Comparison of ENCODE assay signal across 22 cellular contexts in genomic region chr19:32539240-32539916, GRCh38. TPM values are rescaled to one million over a fixed set of nuclear protein-coding genes. Genes with fewer than 3 reads are reported as not detected.
DNase-seq lines count a peak whose midpoint lies in the region; ATAC-seq, FAIRE-seq and TF ChIP-seq lines count a peak whose summit lies in the region.
"Had no signal": no experiment of that assay in that cellular context is flagged by ENCODE, and none has a peak within 500 bp of the region (broad histone marks: within the 10 kb centered on the region; RNA-seq: fewer than 3 reads in every experiment).

No MANE protein-coding gene starts in this region.

- H3K9me3 ChIP-seq in A549, result peaks cover 7% of the 10 kb centered on the region; the same call in 1 of the 3 replicates
- peaks cover 4% of the 10 kb centered on the region for H3K9me3 ChIP-seq in mesenchymal stem cell (ENCODE audit: control insufficient read depth, low read length)
- H3K9me3 ChIP-seq: BE2C had no signal

- no peaks in the 10 kb centered on the region for H3K36me3 ChIP-seq in mesenchymal stem cell (ENCODE audit: control insufficient read depth in 1 of 2, insufficient read depth in 2 of 2, low read depth in 1 of 2, low read length in 2 of 2)
- H3K36me3 ChIP-seq: BE2C had no signal

- no peak overlapping the region for H2AK5ac ChIP-seq in mesenchymal stem cell (ENCODE audit: low read length, severe bottlenecking)

- no peak overlapping the region for H3K4ac ChIP-seq in mesenchymal stem cell (ENCODE audit: low read depth in 1 of 2, low read length in 2 of 2)

- no peak for ATAC-seq in A549
- peak; percentile 93 for ATAC-seq in left lobe of liver
- ATAC-seq: GM23338 had no signal

- TF ChIP-seq POLR2A in A549 (IDR thresholded peaks at IDR 0.05; ENCODE audit: low read length), result no peak

- no peak for TF ChIP-seq RAD21 in A549 (conservative IDR thresholded peaks at IDR 0.05 in 1 of 2, IDR thresholded peaks at IDR 0.05 in 1 of 2)
- TF ChIP-seq RAD21 in Ishikawa (IDR thresholded peaks at IDR 0.05; ENCODE audit: low read depth), result no peak

- H3K79me1 ChIP-seq in mesenchymal stem cell (replicated peaks; ENCODE audit: low read length, poor library complexity, severe bottlenecking), result no peaks in the 10 kb centered on the region

- POLR2A ChIA-PET in A549 (lab: Yijun Ruan, JAX), result no interaction called here

- no peak overlapping the region for H3K14ac ChIP-seq in mesenchymal stem cell (ENCODE audit: low read length in 2 of 2)

- H2BK120ac ChIP-seq in mesenchymal stem cell (ENCODE audit: low read depth, low read length), result no peak overlapping the region

- no peak overlapping the region for H4K91ac ChIP-seq in mesenchymal stem cell (ENCODE audit: low read length)

- FAIRE-seq in A549 (lab: Jason Lieb, UNC), result no peak
- FAIRE-seq: G401.6, GM12891, H54 had no signal

- H3K23ac ChIP-seq in mesenchymal stem cell (ENCODE audit: low read length in 2 of 2), result no peak overlapping the region

- H2BK5ac ChIP-seq in mesenchymal stem cell (ENCODE audit: low read depth, low read length, poor library complexity, severe bottlenecking), result no peak overlapping the region

- no peak for TF ChIP-seq CTCF in A549 (IDR thresholded peaks at IDR 0.05)

- H2AFZ ChIP-seq in mesenchymal stem cell (ENCODE audit: low read depth, low read length), result no peak overlapping the region
- H2AFZ ChIP-seq: GM23338 had no signal

- no peak overlapping the region for H2BK15ac ChIP-seq in mesenchymal stem cell (ENCODE audit: low read depth, poor library complexity, severe bottlenecking)

- H2BK12ac ChIP-seq in mesenchymal stem cell (ENCODE audit: low read length in 2 of 2), result no peak overlapping the region

- CTCF ChIA-PET in A549 (lab: Yijun Ruan, JAX), result interaction anchor here (1.5 to 1.6 kb wide), 4 partner anchors 9 to 199 kb away, joined by 3 to 5 read pairs (median 4); no protein-coding TSS in a partner anchor

- H3K4me3 ChIP-seq in A549 (no peak overlapping the region), mesenchymal stem cell (ENCODE audit: insufficient read depth in 1 of 2, low read depth in 1 of 2, low read length in 2 of 2) (no peak overlapping the region)
- H3K4me3 ChIP-seq: GM23338 had no signal

- H3K4me2 ChIP-seq in A549 (no peak overlapping the region), mesenchymal stem cell (ENCODE audit: low read length, poor library complexity, severe bottlenecking) (no peak overlapping the region)
- H3K4me2 ChIP-seq: GM23338 had no signal

- H3K4me1 ChIP-seq in A549 (0 out of 3 replicates have a peak, but pooled peaks cover 4% of the 10 kb centered on the region), mesenchymal stem cell (ENCODE audit: control insufficient read depth, insufficient read depth, low read depth, low read length) (no peaks in the 10 kb centered on the region)
- H3K4me1 ChIP-seq: BE2C had no signal

- no peak overlapping the region for H3K9ac ChIP-seq in mesenchymal stem cell (ENCODE audit: low read length)

- no peak overlapping the region for H4K8ac ChIP-seq in mesenchymal stem cell (ENCODE audit: low read length)

- WGBS in A549 (ENCODE audit: missing lambda C conversion rate), result 51% methylated on average over 12 of the region's 12 CpGs
- WGBS in mesenchymal stem cell, result 84% methylated on average over 12 of the region's 12 CpGs

- TF ChIP-seq EP300 in A549 (IDR thresholded peaks at IDR 0.05), result no peak
- no peak for TF ChIP-seq EP300 in Ishikawa (IDR thresholded peaks at IDR 0.05; ENCODE audit: borderline replicate concordance)

- no peak overlapping the region for H3K18ac ChIP-seq in mesenchymal stem cell (ENCODE audit: low read depth in 1 of 2, low read length in 2 of 2)

- H3K27me3 ChIP-seq in mesenchymal stem cell (ENCODE audit: control insufficient read depth in 1 of 2, insufficient read depth in 1 of 2, low read length in 2 of 2), result no peaks in the 10 kb centered on the region
- H3K27me3 ChIP-seq: BE2C had no signal

- no peak overlapping the region for H3K27ac ChIP-seq in A549
- no peak overlapping the region for H3K27ac ChIP-seq in mesenchymal stem cell (ENCODE audit: low read length, poor library complexity, severe bottlenecking)
- H3K27ac ChIP-seq: HL-60 had no signal

- no peak for DNase-seq in A549 (ENCODE audit: low read depth in 1 of 2, low spot score in 1 of 2)
- DNase-seq in left lobe of liver (ENCODE audit: low spot score), result peak; percentile 63
- DNase-seq in mesenchymal stem cell, result peak; percentile 22
- no peak for DNase-seq in stimulated activated CD4-positive, alpha-beta T cell treated with anti-CD3 and anti-CD28 coated beads, Interleukin-4, amount 100 ng/mL, for 4 hours
- DNase-seq in SKM-1 treated with dmso at 0.1 percent for 144 hours (lab: John Stamatoyannopoulos, UW; ENCODE audit: unreplicated experiment), result no peak
- no peak for DNase-seq in NCI-H2107 treated with DMSO at 0.1 percent for 48 hours (lab: John Stamatoyannopoulos, UW; ENCODE audit: unreplicated experiment)
- DNase-seq: 8988T; BE2C; C1 segment of cervical spinal cord; CD4-positive, CD25-positive, alpha-beta regulatory T cell; CD8-positive, alpha-beta memory T cell; COR-L47; DMS 273 treated with DMSO at 0.1 percent for 48 hours; DMS53; HCEC 1CT; HFFc6 had no signal

TF ChIP-seq in A549, 52 proteins besides CTCF, POLR2A, EP300 and RAD21:
- TF ChIP-seq ZC3H11A (IDR thresholded peaks at IDR 0.05) (no peak), NPAS2 (CRISPR knock-in tag; IDR thresholded peaks at IDR 0.05; ENCODE audit: borderline replicate concordance) (no peak), FOXS1 (CRISPR knock-in tag; IDR thresholded peaks at IDR 0.05) (no peak), MAZ (IDR thresholded peaks at IDR 0.05; ENCODE audit: borderline replicate concordance, low read depth, low read length) (no peak), REST (IDR thresholded peaks at IDR 0.05) (peak; percentile 48; the same call in 1 of the 2 replicates), HOXA7 (CRISPR knock-in tag; IDR thresholded peaks at IDR 0.05) (no peak)

TF ChIP-seq in Ishikawa, 13 proteins besides CTCF, POLR2A, EP300 and RAD21:
- TF ChIP-seq REST (IDR thresholded peaks at IDR 0.05; ENCODE audit: low read depth), result peak; percentile 66
- no peak for TF ChIP-seq YY1 (IDR thresholded peaks at IDR 0.05; ENCODE audit: low read depth)

RNA-seq across cellular contexts. Expression of gene PDCD5, which starts 41.6 kb away (rescaled TPM):
- 196 and 445 TPM in 2 replicates for polyA plus RNA-seq in A549 (2011; rRNA removed)
- 330 and 503 TPM in 2 replicates for polyA plus RNA-seq in A549 (2012; cell fraction: cytosol; rRNA removed)
- polyA plus RNA-seq in A549 (2012; cell fraction: nucleus; rRNA removed), result 114 and 173 TPM in 2 replicates
- 511 to 662 TPM (median 549 TPM) in 3 replicates for polyA plus RNA-seq in A549 (2017; fragmentation: RNase III; extraction: RNeasy Plus Mini Kit Qiagen cat#74134 plus additional on column Dnase treatment)
- 16.9 and 22.2 TPM in 2 replicates for polyA minus RNA-seq in A549 (2011; rRNA and poly(A)+ RNA removed)
- total RNA-seq in left lobe of liver, result 32.7 TPM
- 391 TPM for polyA plus RNA-seq in mesenchymal stem cell (2013, experiment 1 of 2)
- polyA plus RNA-seq in mesenchymal stem cell (2013, experiment 2 of 2), result 407 TPM

Comparison
In these comparisons a context has a peak if more than half of its experiments do, and no peak if none do; other contexts are left out.
1. DNase-seq: peak in left lobe of liver (single experiment) and mesenchymal stem cell (single experiment); none in A549 (0 of 2), stimulated activated CD4-positive, alpha-beta T cell treated with anti-CD3 and anti-CD28 coated beads, Interleukin-4, amount 100 ng/mL, for 4 hours (0 of 2), SKM-1 treated with dmso at 0.1 percent for 144 hours (single experiment) and NCI-H2107 treated with DMSO at 0.1 percent for 48 hours (single experiment).